In the genomic region with DNA sequence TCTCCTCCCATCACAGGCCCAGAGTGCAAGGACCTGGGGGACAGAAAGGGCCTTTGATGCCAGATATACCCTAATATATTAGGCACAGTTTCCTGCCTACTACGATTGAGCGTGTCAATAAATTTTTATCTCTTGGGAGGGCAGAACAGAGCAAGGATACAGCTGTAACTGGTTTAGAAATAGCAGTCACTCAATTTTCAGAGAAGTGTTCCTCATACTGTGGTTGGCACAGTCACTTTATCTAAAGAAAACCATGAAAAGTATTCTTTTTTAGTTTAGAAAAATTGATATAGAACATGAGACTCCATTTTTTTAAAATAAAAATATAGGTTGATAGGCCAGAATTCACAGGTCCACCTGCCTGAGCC, we compare ENCODE assay signal across 8 cellular contexts. TPM values are rescaled to one million over a fixed set of nuclear protein-coding genes. Genes with fewer than 3 reads are reported as not detected.
DNase-seq lines count a peak whose midpoint lies in the region; ATAC-seq, FAIRE-seq and TF ChIP-seq lines count a peak whose summit lies in the region.

No MANE protein-coding gene starts in this region.

- peak overlapping the region; percentile 43 to 86 (median 73) for H3K4me3 ChIP-seq in dorsolateral prefrontal cortex
- peak overlapping the region; percentile 55 to 72 for H3K4me3 ChIP-seq in prostate gland

- 79% methylated on average over 2 of the region's 2 CpGs for WGBS in prostate gland

- no peaks in the 10 kb centered on the region for H3K36me3 ChIP-seq in prostate gland

- H3K4me1 ChIP-seq in prostate gland (replicated peaks): no peaks in the 10 kb centered on the region

- no peaks in the 10 kb centered on the region for H3K27me3 ChIP-seq in dorsolateral prefrontal cortex
- H3K27me3 ChIP-seq in prostate gland (replicated peaks; ENCODE audit: insufficient read depth): no peaks in the 10 kb centered on the region

- ATAC-seq in HG03439 (IDR thresholded peaks at IDR 0.05; ENCODE audit: unreplicated experiment) (peak; percentile 14), GM18868 (IDR thresholded peaks at IDR 0.05; ENCODE audit: unreplicated experiment) (no peak), HG02610 (IDR thresholded peaks at IDR 0.05; ENCODE audit: unreplicated experiment) (no peak)

- TF ChIP-seq CTCF in dorsolateral prefrontal cortex (IDR thresholded peaks at IDR 0.05 in 54 of 56, conservative IDR thresholded peaks at IDR 0.05 in 2 of 56; ENCODE audit: low read depth in 1 of 56, partially characterized antibody in 56 of 56) (no peak), prostate gland (IDR thresholded peaks at IDR 0.05) (no peak)

- no peaks in the 10 kb centered on the region for H3K9me3 ChIP-seq in prostate gland

- intact Hi-C loops in dorsolateral prefrontal cortex (cut with DNase I) (loop anchor here in 1 of 2 donors (2.0 to 5.0 kb wide), 4 partner anchors 33 to 179 kb away; partner anchors contain the start of genes ZNF221, ZNF225 and ZNF45), prostate gland (cut with DNase I) (no loop called here)

- peak; percentile 5 for FAIRE-seq in GM12892 (lab: Jason Lieb, UNC)

- H3K27ac ChIP-seq in dorsolateral prefrontal cortex: peak overlapping the region in 30 of 59 donors; percentile 1 to 84 (median 50)
- peak overlapping the region; percentile 73 to 76 for H3K27ac ChIP-seq in prostate gland

- TF ChIP-seq POLR2A in GM12892 (IDR thresholded peaks at IDR 0.05; ENCODE audit: low read depth, low read length) (no peak), prostate gland (IDR thresholded peaks at IDR 0.05) (no peak)

- no peak for DNase-seq in GM12892 (ENCODE audit: insufficient read length)
- DNase-seq in dorsolateral prefrontal cortex: no peak
- DNase-seq in prostate gland (ENCODE audit: low spot score): no peak
- no peak for DNase-seq in stimulated activated CD8-positive, alpha-beta memory T cell treated with anti-CD3 and anti-CD28 coated beads, Interleukin-4, amount 100 ng/mL, for 48 hours
- no peak for DNase-seq in SW480 (ENCODE audit: low spot score)

RNA-seq across cellular contexts. Expression of gene ZNF155, which starts 0.5 kb away (rescaled TPM):
- 5.1 TPM for polyA plus RNA-seq in GM12892 (2012; ENCODE audit: missing spikeins)
- total RNA-seq in dorsolateral prefrontal cortex: 10 to 100 TPM in 83 of 120 experiments, 1 to 10 TPM in 37; 6.7 to 16.6 (median 10.8) TPM
- total RNA-seq in prostate gland: 1 to 10 TPM; 8.0 to 9.9 TPM

RNA-seq across cellular contexts. Expression of gene ZNF230, which starts 19.2 kb away (rescaled TPM):
- 3.6 TPM for polyA plus RNA-seq in GM12892 (2012; ENCODE audit: missing spikeins)
- total RNA-seq in dorsolateral prefrontal cortex: 10 to 100 TPM in 2 of 120 experiments, 1 to 10 TPM in 118; 2.7 to 11.5 (median 6.4) TPM
- total RNA-seq in prostate gland: 1 to 10 TPM; 2.6 to 3.5 TPM

RNA-seq across cellular contexts. Expression of gene ZNF221, which starts 32.5 kb away (rescaled TPM):
- polyA plus RNA-seq in GM12892 (2012; ENCODE audit: missing spikeins): 2.4 TPM
- 10 to 100 TPM in 118 of 120 experiments, 1 to 10 TPM in 2; 7.4 to 29.1 (median 15.2) TPM for total RNA-seq in dorsolateral prefrontal cortex
- total RNA-seq in prostate gland: 1 to 10 TPM; 7.6 to 8.0 TPM

RNA-seq across cellular contexts. Expression of gene ZNF222, which starts 41.7 kb away (rescaled TPM):
- polyA plus RNA-seq in GM12892 (2012; ENCODE audit: missing spikeins): 5.3 TPM
- total RNA-seq in dorsolateral prefrontal cortex: 10 to 100 TPM in 7 of 120 experiments, 1 to 10 TPM in 113; 2.5 to 10.7 (median 7.0) TPM
- total RNA-seq in prostate gland: 1 to 10 TPM; 3.7 to 6.1 TPM

RNA-seq across cellular contexts. Expression of gene ZNF45, which starts 48.4 kb away (rescaled TPM):
- polyA plus RNA-seq in GM12892 (2012; ENCODE audit: missing spikeins): 11.5 TPM
- 10 to 100 TPM in 77 of 120 experiments, 1 to 10 TPM in 43; 5.4 to 16.4 (median 10.9) TPM for total RNA-seq in dorsolateral prefrontal cortex
- total RNA-seq in prostate gland: 10 to 100 TPM; 14.5 to 17.0 TPM
